Comparison of ENCODE assay signal across 15 cellular contexts in genomic region chr2:237192881-237193280, GRCh38.
DNase-seq lines count a peak whose midpoint lies in the region; ATAC-seq and TF ChIP-seq lines count a peak whose summit lies in the region.
"Had no signal": no experiment of that assay in that cellular context is flagged by ENCODE, and none has a peak within 500 bp of the region (broad histone marks: within the 10 kb centered on the region; RNA-seq: fewer than 3 reads in every experiment).

No MANE protein-coding gene starts in this region.

- CTCF ChIA-PET in HEK293 (lab: Yijun Ruan, JAX), result interaction anchor here (0.7 to 0.8 kb wide), 2 partner anchors 8 to 36 kb away, joined by 3 to 4 read pairs; no protein-coding TSS in a partner anchor

- no peak overlapping the region for H3K4me3 ChIP-seq in HEK293 (ENCODE audit: low read depth, low read length)
- H3K4me3 ChIP-seq: BLaER1, GM23338 had no signal

- peaks cover 2% of the 10 kb centered on the region for H3K36me3 Mint-ChIP-seq in chondrocyte (ENCODE audit: low read depth)
- no peaks in the 10 kb centered on the region for H3K36me3 Mint-ChIP-seq in nephron (ENCODE audit: low read depth)
- H3K36me3 Mint-ChIP-seq in stimulated activated memory B cell treated with anti-CD40 and anti-IgM and Interleukin-4, amounts not matched to agents 10 μg/mL and 1 μg/mL and 100 μg/mL, for 72 hours, result no peaks in the 10 kb centered on the region
- H3K36me3 Mint-ChIP-seq: CD8-positive, alpha-beta memory T cell had no signal

- H3K4me1 Mint-ChIP-seq in chondrocyte (ENCODE audit: low read depth) (peaks cover 65% of the 10 kb centered on the region), nephron (peaks cover 65% of the 10 kb centered on the region)
- H3K4me1 Mint-ChIP-seq in stimulated activated memory B cell treated with anti-CD40 and anti-IgM and Interleukin-4, amounts not matched to agents 10 μg/mL and 1 μg/mL and 100 μg/mL, for 72 hours, result no peaks in the 10 kb centered on the region
- H3K4me1 Mint-ChIP-seq: CD8-positive, alpha-beta memory T cell had no signal

- POLR2A ChIA-PET in HEK293 (lab: Yijun Ruan, JAX), result no interaction called here

- H3K4me3 Mint-ChIP-seq in chondrocyte (ENCODE audit: unreplicated experiment) (no peak overlapping the region), nephron (no peak overlapping the region)
- no peak overlapping the region for H3K4me3 Mint-ChIP-seq in stimulated activated memory B cell treated with anti-CD40 and anti-IgM and Interleukin-4, amounts not matched to agents 10 μg/mL and 1 μg/mL and 100 μg/mL, for 72 hours
- H3K4me3 Mint-ChIP-seq: CD8-positive, alpha-beta memory T cell; GM23338 had no signal

- 0 out of 2 replicates have a peak, but pooled peaks cover 3% of the 10 kb centered on the region for H3K4me1 ChIP-seq in HEK293 (ENCODE audit: control insufficient read depth, insufficient read depth, low read length)
- H3K4me1 ChIP-seq: BLaER1, Caco-2 had no signal

- H3K27ac Mint-ChIP-seq in chondrocyte (ENCODE audit: unreplicated experiment) (no peak overlapping the region), nephron (peak overlapping the region in 2 of 3 experiments; percentile 25 to 94)
- no peak overlapping the region for H3K27ac Mint-ChIP-seq in stimulated activated memory B cell treated with anti-CD40 and anti-IgM and Interleukin-4, amounts not matched to agents 10 μg/mL and 1 μg/mL and 100 μg/mL, for 72 hours
- H3K27ac Mint-ChIP-seq: GM23338 had no signal

- no peaks in the 10 kb centered on the region for H3K36me3 ChIP-seq in HEK293 (ENCODE audit: control insufficient read depth in 2 of 2, insufficient read depth in 1 of 2, low read length in 2 of 2)
- H3K36me3 ChIP-seq: BLaER1 had no signal

- no peak for TF ChIP-seq CTCF in HEK293 (tag by site-specific recombination; IDR thresholded peaks at IDR 0.05)
- TF ChIP-seq CTCF in chondrocyte (IDR thresholded peaks at IDR 0.05), result no peak
- TF ChIP-seq CTCF in nephron (IDR thresholded peaks at IDR 0.05; ENCODE audit: unreplicated experiment in 3 of 3), result no peak

- peak; percentile 26 for ATAC-seq in stimulated activated memory B cell treated with anti-CD40 and anti-IgM and Interleukin-4, amounts not matched to agents 10 μg/mL and 1 μg/mL and 100 μg/mL, for 72 hours
- ATAC-seq: GM23338 had no signal

- no peak overlapping the region for H3K27ac ChIP-seq in HEK293 (ENCODE audit: extremely low read depth, low read depth, low read length)
- H3K27ac ChIP-seq: BLaER1 had no signal

- H3K9me3 Mint-ChIP-seq in chondrocyte (ENCODE audit: low read depth) (peaks cover 3% of the 10 kb centered on the region), nephron (peaks cover 7% of the 10 kb centered on the region)
- no peaks in the 10 kb centered on the region for H3K9me3 Mint-ChIP-seq in stimulated activated memory B cell treated with anti-CD40 and anti-IgM and Interleukin-4, amounts not matched to agents 10 μg/mL and 1 μg/mL and 100 μg/mL, for 72 hours

- peak; percentile 67 for DNase-seq in chondrocyte (ENCODE audit: low spot score)
- DNase-seq in SKM-1 treated with dmso at 0.1 percent for 144 hours (lab: John Stamatoyannopoulos, UW; ENCODE audit: unreplicated experiment), result no peak
- DNase-seq in iPS-NIHi11 (ENCODE audit: low spot score), result no peak
- DNase-seq in anterior cingulate cortex (lab: John Stamatoyannopoulos, UW), result no peak
- DNase-seq: 8988T; AML-193; Caco-2; CD8-positive, alpha-beta memory T cell; DMS53; H7 had no signal

- H3K9me3 ChIP-seq in HEK293 (ENCODE audit: control insufficient read depth, insufficient read depth, low read depth, low read length), result no peaks in the 10 kb centered on the region
- H3K9me3 ChIP-seq: BLaER1, Caco-2 had no signal

- no peaks in the 10 kb centered on the region for H3K27me3 Mint-ChIP-seq in chondrocyte (ENCODE audit: low read depth)
- peaks cover 3% of the 10 kb centered on the region for H3K27me3 Mint-ChIP-seq in nephron (ENCODE audit: low read depth)
- peaks cover 30% of the 10 kb centered on the region for H3K27me3 Mint-ChIP-seq in stimulated activated memory B cell treated with anti-CD40 and anti-IgM and Interleukin-4, amounts not matched to agents 10 μg/mL and 1 μg/mL and 100 μg/mL, for 72 hours

TF ChIP-seq in HEK293, 187 proteins besides CTCF, POLR2A, EP300 and RAD21:
- TF ChIP-seq ZNF157 (tag by site-specific recombination; IDR thresholded peaks at IDR 0.05) (no peak), ZNF623 (tag by site-specific recombination; IDR thresholded peaks at IDR 0.05) (0 out of 2 replicates have a peak, but pooled peaks have one; percentile 38), ZNF26 (tag by site-specific recombination; IDR thresholded peaks at IDR 0.05) (no peak), ZSCAN5A (tag by site-specific recombination; IDR thresholded peaks at IDR 0.05) (no peak), ZNF341 (tag by site-specific recombination; IDR thresholded peaks at IDR 0.05; ENCODE audit: low read depth) (no peak)

Comparison
In these comparisons a context has a peak if more than half of its experiments do, and no peak if none do; other contexts are left out.
1. H3K27ac Mint-ChIP-seq: peak in nephron (2 of 3); none in chondrocyte (single experiment) and stimulated activated memory B cell treated with anti-CD40 and anti-IgM and Interleukin-4, amounts not matched to agents 10 μg/mL and 1 μg/mL and 100 μg/mL, for 72 hours (single experiment).